ENCODE assay signal across 11 cellular contexts in the genomic region with DNA sequence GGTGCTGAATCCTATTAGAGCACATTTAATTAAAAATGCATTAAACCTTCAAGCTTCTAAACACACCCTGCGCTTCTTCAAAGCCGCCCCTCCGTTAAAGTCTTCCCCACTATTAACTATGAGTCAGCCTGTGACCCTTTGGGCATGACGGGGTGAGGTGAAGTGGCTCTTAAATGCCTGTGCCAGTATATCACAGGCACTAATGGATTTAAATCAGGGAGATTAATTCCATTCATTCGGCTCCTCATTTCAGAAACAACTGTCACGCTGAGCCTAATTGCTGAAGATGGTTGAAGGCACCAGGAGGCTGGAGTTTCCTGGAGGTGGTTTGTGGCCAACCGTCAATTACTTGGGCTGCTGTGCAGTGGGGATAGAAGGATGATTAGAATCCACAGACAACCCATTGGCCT.
DNase-seq lines count a peak whose midpoint lies in the region; ATAC-seq, FAIRE-seq and TF ChIP-seq lines count a peak whose summit lies in the region.
"Had no signal": no experiment of that assay in that cellular context is flagged by ENCODE, and none has a peak within 500 bp of the region (broad histone marks: within the 10 kb centered on the region; RNA-seq: fewer than 3 reads in every experiment).

No MANE protein-coding gene starts in this region.

- no peak for DNase-seq in A549 (ENCODE audit: low read depth in 1 of 2, low spot score in 1 of 2)
- no peak for DNase-seq in HEK293T (ENCODE audit: extremely low spot score)
- DNase-seq in RWPE1 (ENCODE audit: low spot score), result peak; percentile 40
- peak; percentile 71 for DNase-seq in islet precursor cell
- no peak for DNase-seq in medulla oblongata (ENCODE audit: extremely low spot score)
- DNase-seq in stimulated activated CD4-positive, alpha-beta T cell treated with anti-CD3 and anti-CD28 coated beads, Interleukin-4, amount 100 ng/mL, for 1 hour, result no peak
- DNase-seq in amygdala (lab: John Stamatoyannopoulos, UW), result no peak
- no peak for DNase-seq in pons (ENCODE audit: low spot score)
- DNase-seq: activated CD8-positive, alpha-beta memory T cell treated with anti-CD3 and anti-CD28 coated beads, Interleukin-2, amount 50 U/mL, for 48 hours; immature natural killer cell; NCI-H2029 had no signal

- no peak for TF ChIP-seq CTCF in A549 (IDR thresholded peaks at IDR 0.05)
- no peak for TF ChIP-seq CTCF in RWPE1 (conservative IDR thresholded peaks at IDR 0.05; ENCODE audit: low read depth)

- no peak for FAIRE-seq in A549 (lab: Jason Lieb, UNC)

- no peak for TF ChIP-seq RAD21 in A549 (conservative IDR thresholded peaks at IDR 0.05 in 1 of 2, IDR thresholded peaks at IDR 0.05 in 1 of 2)

- TF ChIP-seq POLR2A in A549 (IDR thresholded peaks at IDR 0.05; ENCODE audit: low read length), result no peak

- POLR2A ChIA-PET in A549 (lab: Yijun Ruan, JAX) (no interaction called here), HEK293T (lab: Yijun Ruan, JAX) (interaction anchor here (0.6 kb wide), 1 partner anchor 17 kb away, joined by 3 read pairs; no protein-coding TSS in a partner anchor), RWPE1 (lab: Yijun Ruan, JAX; ENCODE audit: low non-redundant PET) (no interaction called here)

- ATAC-seq in A549, result no peak

- no peaks in the 10 kb centered on the region for H3K9me3 ChIP-seq in A549

- H3K4me2 ChIP-seq in A549, result peak overlapping the region; percentile 77

- peak overlapping the region; percentile 82 to 85 for H3K27ac ChIP-seq in A549
- H3K27ac ChIP-seq in RWPE1, result peak overlapping the region; percentile 69

- no peak for TF ChIP-seq EP300 in A549 (IDR thresholded peaks at IDR 0.05)

- WGBS in A549 (ENCODE audit: missing lambda C conversion rate), result 94% methylated on average over 7 of the region's 7 CpGs

- peaks cover 39% of the 10 kb centered on the region for H3K4me1 ChIP-seq in A549

- no peak overlapping the region for H3K4me3 ChIP-seq in A549

- CTCF ChIA-PET in A549 (lab: Yijun Ruan, JAX), result interaction anchor here (0.9 to 3.7 kb wide), 3 partner anchors 8 to 112 kb away, joined by 3 to 18 read pairs (median 4); no protein-coding TSS in a partner anchor
- CTCF ChIA-PET in HEK293T (lab: Yijun Ruan, JAX), result interaction anchor here (0.7 to 1.6 kb wide), 2 partner anchors 112 to 214 kb away, joined by 4 read pairs; no protein-coding TSS in a partner anchor
- CTCF ChIA-PET in RWPE1 (lab: Yijun Ruan, JAX), result no interaction called here

TF ChIP-seq in A549, 52 proteins besides CTCF, POLR2A, EP300 and RAD21 (continues in another document):
- TF ChIP-seq ZC3H11A (IDR thresholded peaks at IDR 0.05), result no peak
- TF ChIP-seq RFX5 (IDR thresholded peaks at IDR 0.05), result no peak
- TF ChIP-seq NR3C1 (IDR thresholded peaks at IDR 0.05), result no peak
- no peak for TF ChIP-seq REST (IDR thresholded peaks at IDR 0.05)
- no peak for TF ChIP-seq ATOH8 (CRISPR knock-in tag; IDR thresholded peaks at IDR 0.05; ENCODE audit: low read depth)
- TF ChIP-seq KDM5A (IDR thresholded peaks at IDR 0.05), result no peak
- no peak for TF ChIP-seq EHF (CRISPR knock-in tag; IDR thresholded peaks at IDR 0.05)
- no peak for TF ChIP-seq MAX (IDR thresholded peaks at IDR 0.05)
- TF ChIP-seq HOXB13 (CRISPR knock-in tag; IDR thresholded peaks at IDR 0.05; ENCODE audit: low read depth), result no peak

TF ChIP-seq in HEK293T, 16 proteins besides CTCF, POLR2A, EP300 and RAD21:
- TF ChIP-seq SP1 (IDR thresholded peaks at IDR 0.05) (no peak), L3MBTL2 (conservative IDR thresholded peaks at IDR 0.05) (no peak), ZNF384 (IDR thresholded peaks at IDR 0.05) (no peak), NFRKB (IDR thresholded peaks at IDR 0.05) (no peak), FOXA1 (IDR thresholded peaks at IDR 0.05) (no peak), CTBP1 (IDR thresholded peaks at IDR 0.05; ENCODE audit: borderline replicate concordance) (peak; percentile 63; the same call in 1 of the 2 replicates), FOXK2 (IDR thresholded peaks at IDR 0.05) (no peak), BHLHE40 (IDR thresholded peaks at IDR 0.05; ENCODE audit: borderline replicate concordance) (no peak)
- TF ChIP-seq, protein P1, sequence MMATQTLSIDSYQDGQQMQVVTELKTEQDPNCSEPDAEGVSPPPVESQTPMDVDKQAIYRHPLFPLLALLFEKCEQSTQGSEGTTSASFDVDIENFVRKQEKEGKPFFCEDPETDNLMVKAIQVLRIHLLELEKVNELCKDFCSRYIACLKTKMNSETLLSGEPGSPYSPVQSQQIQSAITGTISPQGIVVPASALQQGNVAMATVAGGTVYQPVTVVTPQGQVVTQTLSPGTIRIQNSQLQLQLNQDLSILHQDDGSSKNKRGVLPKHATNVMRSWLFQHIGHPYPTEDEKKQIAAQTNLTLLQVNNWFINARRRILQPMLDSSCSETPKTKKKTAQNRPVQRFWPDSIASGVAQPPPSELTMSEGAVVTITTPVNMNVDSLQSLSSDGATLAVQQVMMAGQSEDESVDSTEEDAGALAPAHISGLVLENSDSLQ (IDR thresholded peaks at IDR 0.05), result peak; percentile 21; the same call in 1 of the 2 replicates

Comparison
In these comparisons a context has a peak if more than half of its experiments do, and no peak if none do; other contexts are left out.
1. DNase-seq: peak in RWPE1 (single experiment) and islet precursor cell (single experiment); none in A549 (0 of 2), HEK293T (single experiment), medulla oblongata (single experiment), stimulated activated CD4-positive, alpha-beta T cell treated with anti-CD3 and anti-CD28 coated beads, Interleukin-4, amount 100 ng/mL, for 1 hour (single experiment), amygdala (0 of 56) and pons (single experiment).